36 cellular contexts compared by ENCODE assay signal in the genomic region with DNA sequence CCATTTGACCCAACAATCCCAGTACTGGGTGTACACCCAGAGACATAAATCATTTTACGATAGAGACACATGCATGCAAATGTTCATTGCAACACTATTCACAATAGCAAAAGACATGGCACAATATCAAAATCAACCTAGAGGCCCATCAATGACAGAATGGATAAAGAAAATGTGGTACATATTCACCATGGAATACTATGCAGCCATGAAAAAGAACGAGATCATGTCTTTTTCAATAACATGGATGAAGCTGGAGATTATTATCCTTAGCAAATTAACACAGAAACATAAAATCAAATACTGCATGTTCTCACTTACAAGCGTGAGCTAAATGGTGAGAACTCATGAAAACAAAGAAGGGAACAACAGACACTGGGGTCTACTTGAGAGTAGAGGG.
"Had no signal": no experiment of that assay in that cellular context is flagged by ENCODE, and none has a peak within 500 bp of the region (broad histone marks: within the 10 kb centered on the region; RNA-seq: fewer than 3 reads in every experiment).

No MANE protein-coding gene starts in this region.

- H3K9me3 ChIP-seq: adrenal gland, body of pancreas, breast epithelium had no signal

- H3K36me3 ChIP-seq: adrenal gland, brain microvascular endothelial cell, breast epithelium had no signal

- H3K27ac Mint-ChIP-seq: activated B cell treated with CpG ODN at 0.5 μM for 24 hours; activated CD4-positive, alpha-beta memory T cell treated with anti-CD3 and anti-CD28 coated beads for 36 hours; activated CD4-positive, alpha-beta T cell treated with anti-CD3 and anti-CD28 coated beads, Interleukin-2, amount 10 ng/mL, durations not matched to agents 24 days and 14 days; activated CD8-positive, alpha-beta T cell treated with anti-CD3 and anti-CD28 coated beads for 36 hours; activated naive CD4-positive, alpha-beta T cell treated with anti-CD3 and anti-CD28 coated beads for 36 hours; activated naive CD4-positive, alpha-beta T cell treated with anti-CD3 and anti-CD28 coated beads, Interleukin-2, amount 50 U/mL, for 72 hours; activated naive CD8-positive, alpha-beta T cell treated with anti-CD3 and anti-CD28 coated beads for 36 hours; activated T-cell treated with anti-CD3 and anti-CD28 coated beads, Interleukin-2, amount 50 U/mL, for 72 hours; activated T-helper 1 cell treated with anti-CD3 and anti-CD28 coated beads, Interleukin-12 subunit alpha, Interleukin-12 subunit beta, Interleukin-2, Interleukin-4 antibody, amounts not matched to agents 30 ng/mL and 10 ng/mL and 1 ng/mL, durations not matched to agents 14 hours and 24 hours and 36 hours; activated T-helper 17 cell treated with anti-CD3 and anti-CD28 coated beads, Interleukin-2, amount 50 U/mL, for 72 hours; T-helper 1 cell treated with Interleukin-12 subunit alpha and Interleukin-12 subunit beta and Interleukin-4 antibody, amounts not matched to agents 30 μg/mL and 1 μg/mL, for 36 hours; T-helper 2 cell treated with Interferon-gamma antibody and Interleukin-4, amounts not matched to agents 5 μg/mL and 100 μg/mL, for 36 hours had no signal

- H3K4me3 Mint-ChIP-seq: activated B cell treated with CpG ODN at 0.5 μM for 24 hours; activated CD4-positive, alpha-beta memory T cell treated with anti-CD3 and anti-CD28 coated beads for 36 hours; activated CD4-positive, alpha-beta T cell treated with anti-CD3 and anti-CD28 coated beads, Interleukin-2, amount 10 ng/mL, durations not matched to agents 24 days and 14 days; activated CD8-positive, alpha-beta T cell treated with anti-CD3 and anti-CD28 coated beads for 36 hours; activated naive CD4-positive, alpha-beta T cell treated with anti-CD3 and anti-CD28 coated beads for 36 hours; activated naive CD8-positive, alpha-beta T cell treated with anti-CD3 and anti-CD28 coated beads for 36 hours; activated T-cell treated with anti-CD3 and anti-CD28 coated beads, Interleukin-2, amount 50 U/mL, for 4 hours; activated T-cell treated with anti-CD3 and anti-CD28 coated beads, Interleukin-2, amount 50 U/mL, for 72 hours; activated T-helper 1 cell treated with anti-CD3 and anti-CD28 coated beads, Interleukin-12 subunit alpha, Interleukin-12 subunit beta, Interleukin-2, Interleukin-4 antibody, amounts not matched to agents 30 ng/mL and 10 ng/mL and 1 ng/mL, durations not matched to agents 14 hours and 24 hours and 36 hours; activated T-helper 17 cell treated with anti-CD3 and anti-CD28 coated beads, Interleukin-2, amount 50 U/mL, for 72 hours; T-helper 1 cell treated with Interleukin-12 subunit alpha and Interleukin-12 subunit beta and Interleukin-4 antibody, amounts not matched to agents 30 μg/mL and 1 μg/mL, for 36 hours; T-helper 2 cell treated with Interferon-gamma antibody and Interleukin-4, amounts not matched to agents 5 μg/mL and 100 μg/mL, for 36 hours had no signal

- H3K27ac ChIP-seq: adrenal gland, body of pancreas, brain microvascular endothelial cell, breast epithelium, VCaP had no signal

- H3K9me3 Mint-ChIP-seq: activated CD4-positive, alpha-beta T cell treated with anti-CD3 and anti-CD28 coated beads, Interleukin-2, amount 10 ng/mL, durations not matched to agents 24 days and 14 days had no signal

- FAIRE-seq: astrocyte, TTC549 had no signal

- H3K27me3 Mint-ChIP-seq: activated B cell treated with CpG ODN at 0.5 μM for 24 hours; activated CD4-positive, alpha-beta memory T cell treated with anti-CD3 and anti-CD28 coated beads for 36 hours; activated CD4-positive, alpha-beta T cell treated with anti-CD3 and anti-CD28 coated beads, Interleukin-2, amount 10 ng/mL, durations not matched to agents 24 days and 14 days; activated CD8-positive, alpha-beta T cell treated with anti-CD3 and anti-CD28 coated beads for 36 hours; activated naive CD8-positive, alpha-beta T cell treated with anti-CD3 and anti-CD28 coated beads for 36 hours; activated T-helper 17 cell treated with anti-CD3 and anti-CD28 coated beads, Interleukin-2, amount 50 U/mL, for 72 hours had no signal

- H3K4me1 Mint-ChIP-seq: activated B cell treated with CpG ODN at 0.5 μM for 24 hours; activated CD4-positive, alpha-beta T cell treated with anti-CD3 and anti-CD28 coated beads, Interleukin-2, amount 10 ng/mL, durations not matched to agents 24 days and 14 days; activated naive CD8-positive, alpha-beta T cell treated with anti-CD3 and anti-CD28 coated beads for 36 hours; activated T-helper 17 cell treated with anti-CD3 and anti-CD28 coated beads, Interleukin-2, amount 50 U/mL, for 72 hours had no signal

- ATAC-seq: activated CD8-positive, alpha-beta T cell treated with anti-CD3 and anti-CD28 coated beads for 36 hours; activated naive CD4-positive, alpha-beta T cell treated with anti-CD3 and anti-CD28 coated beads, Interleukin-2, amount 50 U/mL, for 72 hours; activated T-cell treated with anti-CD3 and anti-CD28 coated beads, Interleukin-2, amount 50 U/mL, for 4 hours; activated T-cell treated with anti-CD3 and anti-CD28 coated beads, Interleukin-2, amount 50 U/mL, for 72 hours; activated T-helper 17 cell treated with anti-CD3 and anti-CD28 coated beads, Interleukin-2, amount 50 U/mL, for 72 hours; body of pancreas had no signal

- H3K4me1 ChIP-seq: adrenal gland, breast epithelium had no signal

- H3K36me3 Mint-ChIP-seq: activated CD4-positive, alpha-beta memory T cell treated with anti-CD3 and anti-CD28 coated beads for 36 hours; activated naive CD4-positive, alpha-beta T cell treated with anti-CD3 and anti-CD28 coated beads, Interleukin-2, amount 50 U/mL, for 72 hours; activated naive CD8-positive, alpha-beta T cell treated with anti-CD3 and anti-CD28 coated beads for 36 hours had no signal

- H3K27me3 ChIP-seq: adrenal gland, body of pancreas, brain microvascular endothelial cell, breast epithelium had no signal

- DNase-seq: activated B cell treated with CpG ODN at 0.5 μM for 24 hours; activated CD4-positive, alpha-beta memory T cell treated with anti-CD3 and anti-CD28 coated beads for 36 hours; activated CD4-positive, alpha-beta T cell treated with anti-CD3 and anti-CD28 coated beads for 4 hours; activated CD4-positive, alpha-beta T cell treated with anti-CD3 and anti-CD28 coated beads, Interleukin-2, amount 10 ng/mL, durations not matched to agents 24 days and 14 days; activated CD4-positive, alpha-beta T cell treated with anti-CD3 and anti-CD28 coated beads, Interleukin-2, amount 50 U/mL, for 1 hour; activated CD4-positive, alpha-beta T cell treated with anti-CD3 and anti-CD28 coated beads, Interleukin-2, amount 50 U/mL, for 4 hours; activated CD4-positive, CD25-positive, alpha-beta regulatory T cell treated with anti-CD3 and anti-CD28 coated beads, Interleukin-2, amount 50 U/mL, for 72 hours; activated CD8-positive, alpha-beta memory T cell treated with anti-CD3 and anti-CD28 coated beads, Interleukin-2, amount 50 U/mL, for 4 hours; activated CD8-positive, alpha-beta T cell treated with anti-CD3 and anti-CD28 coated beads for 36 hours; activated effector memory CD4-positive, alpha-beta T cell treated with anti-CD3 and anti-CD28 coated beads, Interleukin-2, amount 50 U/mL, for 16 hours; activated gamma-delta T cell treated with Interleukin-2 at 50 U/mL for 16 hours; activated naive CD4-positive, alpha-beta T cell; activated naive CD4-positive, alpha-beta T cell treated with anti-CD3 and anti-CD28 coated beads for 36 hours; activated naive CD4-positive, alpha-beta T cell treated with anti-CD3 and anti-CD28 coated beads, Interleukin-2, amount 50 U/mL, for 16 hours; activated naive CD8-positive, alpha-beta T cell treated with anti-CD3 and anti-CD28 coated beads for 36 hours; activated T-cell treated with anti-CD3 and anti-CD28 coated beads for 4 hours; activated T-cell treated with anti-CD3 and anti-CD28 coated beads, Interleukin-2, amount 50 U/mL, for 1 hour; activated T-cell treated with anti-CD3 and anti-CD28 coated beads, Interleukin-2, amount 50 U/mL, for 4 hours; activated T-cell treated with anti-CD3 and anti-CD28 coated beads, Interleukin-2, amount 50 U/mL, for 72 hours; adrenal gland; amniotic stem cell; aorta; body of pancreas; brain microvascular endothelial cell; central memory CD4-positive, alpha-beta T cell; T-helper 2 cell; T-helper 9 cell had no signal

- H3K4me3 ChIP-seq: adrenal gland, body of pancreas, breast epithelium had no signal
